In genomic region chr1:246566128-246566807, GRCh38 we compare ENCODE assay signal across 8 cellular contexts. TPM values are rescaled to one million over a fixed set of nuclear protein-coding genes. Genes with fewer than 3 reads are reported as not detected.
A peak's percentile ranks its signal among the peaks of the same experiment; 100 is the strongest.
DNase-seq lines count a peak whose midpoint lies in the region; ATAC-seq lines count a peak whose summit lies in the region.

TSS of gene CNST (plus strand) at chr1:246566456. CDS start at chr1:246591563, 25,107 bp downstream.
A gene with protein sequence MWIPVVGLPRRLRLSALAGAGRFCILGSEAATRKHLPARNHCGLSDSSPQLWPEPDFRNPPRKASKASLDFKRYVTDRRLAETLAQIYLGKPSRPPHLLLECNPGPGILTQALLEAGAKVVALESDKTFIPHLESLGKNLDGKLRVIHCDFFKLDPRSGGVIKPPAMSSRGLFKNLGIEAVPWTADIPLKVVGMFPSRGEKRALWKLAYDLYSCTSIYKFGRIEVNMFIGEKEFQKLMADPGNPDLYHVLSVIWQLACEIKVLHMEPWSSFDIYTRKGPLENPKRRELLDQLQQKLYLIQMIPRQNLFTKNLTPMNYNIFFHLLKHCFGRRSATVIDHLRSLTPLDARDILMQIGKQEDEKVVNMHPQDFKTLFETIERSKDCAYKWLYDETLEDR (minus strand): TSS chr1:246566261. CDS start chr1:246566138, 123 bp downstream.

- H3K4me1 ChIP-seq in NT2/D1 (ENCODE audit: insufficient read depth, insufficient read length) (no peaks in the 10 kb centered on the region), endocrine pancreas (ENCODE audit: control insufficient read depth, insufficient read depth, low read length) (peaks cover 21% of the 10 kb centered on the region), mesenchymal stem cell (ENCODE audit: control insufficient read depth, insufficient read depth, low read depth, low read length) (peaks cover 8% of the 10 kb centered on the region)

- no peaks in the 10 kb centered on the region for H3K27me3 Mint-ChIP-seq in activated CD8-positive, alpha-beta memory T cell treated with anti-CD3 and anti-CD28 coated beads, Interleukin-2, amount 10 ng/mL, durations not matched to agents 7 days and 5 days

- H2AK5ac ChIP-seq in mesenchymal stem cell (ENCODE audit: low read length, severe bottlenecking) = no peak within 1 kb of the TSS

- peak within 1 kb of the TSS; percentile 47 for H4K8ac ChIP-seq in mesenchymal stem cell (ENCODE audit: low read length)

- peak; percentile 97 for DNase-seq in COLO829 (ENCODE audit: low spot score)
- peak; percentile 98 for DNase-seq in HT1080 (ENCODE audit: low read depth)
- DNase-seq in NT2/D1 (ENCODE audit: low read depth, low spot score) = peak; percentile 98
- DNase-seq in activated CD8-positive, alpha-beta memory T cell treated with anti-CD3 and anti-CD28 coated beads, Interleukin-2, amount 10 ng/mL, durations not matched to agents 7 days and 5 days = peak; percentile 98
- peak; percentile 99 for DNase-seq in mesenchymal stem cell
- DNase-seq in stimulated activated CD8-positive, alpha-beta memory T cell treated with anti-CD3 and anti-CD28 coated beads, Interleukin-12 subunit alpha, Interleukin-12 subunit beta, amount 100 ng/mL, for 4 hours (ENCODE audit: low read depth) = peak; percentile 89

- H2AFZ ChIP-seq in mesenchymal stem cell (ENCODE audit: low read depth, low read length) = peak within 1 kb of the TSS; percentile 95

- peaks cover 9% of the 10 kb centered on the region for H3K79me1 ChIP-seq in mesenchymal stem cell (replicated peaks; ENCODE audit: low read length, poor library complexity, severe bottlenecking)

- H3K18ac ChIP-seq in mesenchymal stem cell (ENCODE audit: low read depth in 1 of 2, low read length in 2 of 2) = peak within 1 kb of the TSS; percentile 26 to 91

- ATAC-seq in GM21360 (IDR thresholded peaks at IDR 0.05; ENCODE audit: unreplicated experiment) = peak; percentile 92
- peak; percentile 89 for ATAC-seq in activated CD8-positive, alpha-beta memory T cell treated with anti-CD3 and anti-CD28 coated beads, Interleukin-2, amount 10 ng/mL, durations not matched to agents 7 days and 5 days

- H3K4me3 ChIP-seq in NT2/D1 (ENCODE audit: insufficient read length, low read depth) (peak within 1 kb of the TSS; percentile 68), endocrine pancreas (ENCODE audit: control insufficient read depth, insufficient read depth, low read length) (peak within 1 kb of the TSS; percentile 94), mesenchymal stem cell (ENCODE audit: insufficient read depth in 1 of 2, low read depth in 1 of 2, low read length in 2 of 2) (peak within 1 kb of the TSS; percentile 89 to 96)

- H3K27ac ChIP-seq in mesenchymal stem cell (ENCODE audit: low read length, poor library complexity, severe bottlenecking) = peak within 1 kb of the TSS; percentile 85

- H3K9ac ChIP-seq in NT2/D1 (ENCODE audit: insufficient read length, low read depth) (peak within 1 kb of the TSS; percentile 87), endocrine pancreas (ENCODE audit: control insufficient read depth, insufficient read depth, low read length) (peak within 1 kb of the TSS; percentile 96), mesenchymal stem cell (ENCODE audit: low read length) (peak within 1 kb of the TSS; percentile 99)

- peak within 1 kb of the TSS; percentile 64 for H3K4me2 ChIP-seq in mesenchymal stem cell (ENCODE audit: low read length, poor library complexity, severe bottlenecking)

- peak within 1 kb of the TSS; percentile 11 for H2BK120ac ChIP-seq in mesenchymal stem cell (ENCODE audit: low read depth, low read length)

- H3K9me3 ChIP-seq in NT2/D1 (ENCODE audit: insufficient read depth, low read length) (no peaks in the 10 kb centered on the region), endocrine pancreas (ENCODE audit: control insufficient read depth, low read length) (no peaks in the 10 kb centered on the region), mesenchymal stem cell (ENCODE audit: control insufficient read depth, low read length) (no peaks in the 10 kb centered on the region)

- peaks cover 47% of the 10 kb centered on the region for H3K4me1 Mint-ChIP-seq in activated CD8-positive, alpha-beta memory T cell treated with anti-CD3 and anti-CD28 coated beads, Interleukin-2, amount 10 ng/mL, durations not matched to agents 7 days and 5 days

- peak within 1 kb of the TSS in 1 of 2 experiments; percentile 87 for H3K14ac ChIP-seq in mesenchymal stem cell (ENCODE audit: low read length in 2 of 2)

- H3K27ac Mint-ChIP-seq in activated CD8-positive, alpha-beta memory T cell treated with anti-CD3 and anti-CD28 coated beads, Interleukin-2, amount 10 ng/mL, durations not matched to agents 7 days and 5 days = peak within 1 kb of the TSS; percentile 98

- peak within 1 kb of the TSS in 1 of 2 experiments; percentile 82 for H3K4ac ChIP-seq in mesenchymal stem cell (ENCODE audit: low read depth in 1 of 2, low read length in 2 of 2)

- H2BK5ac ChIP-seq in mesenchymal stem cell (ENCODE audit: low read depth, low read length, poor library complexity, severe bottlenecking) = no peak within 1 kb of the TSS

- H3K9me3 Mint-ChIP-seq in activated CD8-positive, alpha-beta memory T cell treated with anti-CD3 and anti-CD28 coated beads, Interleukin-2, amount 10 ng/mL, durations not matched to agents 7 days and 5 days (ENCODE audit: low read depth) = no peaks in the 10 kb centered on the region

- peak within 1 kb of the TSS in 1 of 2 experiments; percentile 91 for H2BK12ac ChIP-seq in mesenchymal stem cell (ENCODE audit: low read length in 2 of 2)

- peak within 1 kb of the TSS; percentile 97 for H3K4me3 Mint-ChIP-seq in activated CD8-positive, alpha-beta memory T cell treated with anti-CD3 and anti-CD28 coated beads, Interleukin-2, amount 10 ng/mL, durations not matched to agents 7 days and 5 days

- H4K91ac ChIP-seq in mesenchymal stem cell (ENCODE audit: low read length) = no peak within 1 kb of the TSS

- WGBS in mesenchymal stem cell = under 1% methylated on average over 54 of the region's 62 CpGs

- no peaks in the 10 kb centered on the region for H3K27me3 ChIP-seq in NT2/D1 (ENCODE audit: insufficient read depth, insufficient read length)
- H3K27me3 ChIP-seq in endocrine pancreas (ENCODE audit: control insufficient read depth, insufficient read depth, low read length) = no peaks in the 10 kb centered on the region
- H3K27me3 ChIP-seq in mesenchymal stem cell (ENCODE audit: control insufficient read depth in 1 of 2, insufficient read depth in 1 of 2, low read length in 2 of 2) = no peaks in the 10 kb centered on the region

- H3K36me3 ChIP-seq in NT2/D1 (ENCODE audit: insufficient read depth, insufficient read length, low read length) = peaks cover 30% of the 10 kb centered on the region
- no peaks in the 10 kb centered on the region for H3K36me3 ChIP-seq in endocrine pancreas (ENCODE audit: control insufficient read depth, insufficient read depth, low read length)
- H3K36me3 ChIP-seq in mesenchymal stem cell (ENCODE audit: control insufficient read depth in 1 of 2, insufficient read depth in 2 of 2, low read depth in 1 of 2, low read length in 2 of 2) = peaks cover 5 to 28% of the 10 kb centered on the region in 2 experiments

- H3K36me3 Mint-ChIP-seq in activated CD8-positive, alpha-beta memory T cell treated with anti-CD3 and anti-CD28 coated beads, Interleukin-2, amount 10 ng/mL, durations not matched to agents 7 days and 5 days = peaks cover 7% of the 10 kb centered on the region

- CTCF ChIA-PET in activated CD8-positive, alpha-beta memory T cell treated with anti-CD3 and anti-CD28 coated beads, Interleukin-2, amount 10 ng/mL, durations not matched to agents 7 days and 5 days (lab: Charles Lee) = interaction anchor here (1.4 to 1.8 kb wide), 4 partner anchors 9 to 73 kb away, joined by 3 to 5 read pairs (median 4); no protein-coding TSS in a partner anchor

- H3K23ac ChIP-seq in mesenchymal stem cell (ENCODE audit: low read length in 2 of 2) = peak within 1 kb of the TSS in 1 of 2 experiments; percentile 67

- peak within 1 kb of the TSS; percentile 55 for H2BK15ac ChIP-seq in mesenchymal stem cell (ENCODE audit: low read depth, poor library complexity, severe bottlenecking)

RNA-seq across cellular contexts. Expression of gene CNST, which starts in this region (rescaled TPM):
- total RNA-seq in HT1080 (2014; rRNA removed; shearing (Covaris generic)) = 10.0 and 10.4 TPM in 2 replicates
- polyA plus RNA-seq in HT1080 (2015; cell fraction: cytosol; rRNA removed) = 9.2 and 12.8 TPM in 2 replicates
- polyA plus RNA-seq in HT1080 (2015; cell fraction: nucleus; rRNA removed) = 10.0 and 12.5 TPM in 2 replicates
- 10 to 100 TPM; 27.3 to 30.2 TPM for total RNA-seq in activated CD8-positive, alpha-beta memory T cell treated with anti-CD3 and anti-CD28 coated beads, Interleukin-2, amount 10 ng/mL, durations not matched to agents 7 days and 5 days
- polyA plus RNA-seq in mesenchymal stem cell (2013, experiment 1 of 2) = 8.8 TPM
- 9.2 TPM for polyA plus RNA-seq in mesenchymal stem cell (2013, experiment 2 of 2)

RNA-seq across cellular contexts. Expression of the second gene that starts in this region (rescaled TPM):
- total RNA-seq in HT1080 (2014; rRNA removed; shearing (Covaris generic)) = 44.8 and 59.9 TPM in 2 replicates
- polyA plus RNA-seq in HT1080 (2015; cell fraction: cytosol; rRNA removed) = 50.6 and 53.4 TPM in 2 replicates
- polyA plus RNA-seq in HT1080 (2015; cell fraction: nucleus; rRNA removed) = 57.1 and 68.7 TPM in 2 replicates
- total RNA-seq in activated CD8-positive, alpha-beta memory T cell treated with anti-CD3 and anti-CD28 coated beads, Interleukin-2, amount 10 ng/mL, durations not matched to agents 7 days and 5 days = 10 to 100 TPM in 1 of 2 experiments, 1 to 10 TPM in 1; 7.2 to 13.9 TPM
- 13.8 TPM for polyA plus RNA-seq in mesenchymal stem cell (2013, experiment 1 of 2)
- 13.7 TPM for polyA plus RNA-seq in mesenchymal stem cell (2013, experiment 2 of 2)

Comparison
In these comparisons a context has a peak if more than half of its experiments do, and no peak if none do; other contexts are left out.
1. Peak in every context shown above with its lines: DNase-seq, ATAC-seq, H3K4me3 ChIP-seq and H3K27ac ChIP-seq.